In genomic region chr14:63770187-63770807, GRCh38 we compare ENCODE assay signal across 9 cellular contexts. TPM values are rescaled to one million over a fixed set of nuclear protein-coding genes. Genes with fewer than 3 reads are reported as not detected.
DNase-seq lines count a peak whose midpoint lies in the region; ATAC-seq lines count a peak whose summit lies in the region.
"Had no signal": no experiment of that assay in that cellular context is flagged by ENCODE, and none has a peak within 500 bp of the region (broad histone marks: within the 10 kb centered on the region; RNA-seq: fewer than 3 reads in every experiment).

No MANE protein-coding gene starts in this region.

- H3K9me3 Mint-ChIP-seq in activated naive CD8-positive, alpha-beta T cell treated with anti-CD3 and anti-CD28 coated beads, Interleukin-2, amount 10 ng/mL, durations not matched to agents 7 days and 5 days, result no peaks in the 10 kb centered on the region

- 62% methylated on average over 3 of the region's 3 CpGs for WGBS in right cardiac atrium

- POLR2A ChIA-PET in activated naive CD8-positive, alpha-beta T cell treated with anti-CD3 and anti-CD28 coated beads, Interleukin-2, amount 10 ng/mL, durations not matched to agents 7 days and 5 days (lab: Charles Lee), result interaction anchor here (1.0 to 1.7 kb wide), 3 partner anchors 33 to 381 kb away, joined by 3 to 8 read pairs (median 4); partner anchors contain the start of gene WDR89

- no peaks in the 10 kb centered on the region for H3K4me1 ChIP-seq in right cardiac atrium (ENCODE audit: control insufficient read depth, insufficient read depth, low read length)
- H3K4me1 ChIP-seq: BLaER1 had no signal

- no peaks in the 10 kb centered on the region for H3K27me3 ChIP-seq in right cardiac atrium (ENCODE audit: control insufficient read depth, insufficient read depth)
- H3K27me3 ChIP-seq: BLaER1 had no signal

- H3K27ac Mint-ChIP-seq in activated naive CD8-positive, alpha-beta T cell treated with anti-CD3 and anti-CD28 coated beads, Interleukin-2, amount 10 ng/mL, durations not matched to agents 7 days and 5 days, result no peak overlapping the region

- ATAC-seq in HG02798 (IDR thresholded peaks at IDR 0.05; ENCODE audit: poor library complexity, unreplicated experiment) (peak; percentile 70), right cardiac atrium (peak; percentile 63 to 68)
- ATAC-seq in activated naive CD8-positive, alpha-beta T cell treated with anti-CD3 and anti-CD28 coated beads, Interleukin-2, amount 10 ng/mL, durations not matched to agents 7 days and 5 days (ENCODE audit: low read depth), result peak; percentile 89

- intact Hi-C loops in right cardiac atrium (cut with DNase I), result loop anchor here in 1 of 4 donors (5.0 kb wide), 1 partner anchor 383 kb away; no protein-coding TSS in a partner anchor

- peaks cover 6% of the 10 kb centered on the region for H3K4me1 Mint-ChIP-seq in activated naive CD8-positive, alpha-beta T cell treated with anti-CD3 and anti-CD28 coated beads, Interleukin-2, amount 10 ng/mL, durations not matched to agents 7 days and 5 days

- H3K27me3 Mint-ChIP-seq in activated naive CD8-positive, alpha-beta T cell treated with anti-CD3 and anti-CD28 coated beads, Interleukin-2, amount 10 ng/mL, durations not matched to agents 7 days and 5 days, result no peaks in the 10 kb centered on the region

- no peak overlapping the region for H3K4me3 Mint-ChIP-seq in activated naive CD8-positive, alpha-beta T cell treated with anti-CD3 and anti-CD28 coated beads, Interleukin-2, amount 10 ng/mL, durations not matched to agents 7 days and 5 days

- H3K36me3 Mint-ChIP-seq in activated naive CD8-positive, alpha-beta T cell treated with anti-CD3 and anti-CD28 coated beads, Interleukin-2, amount 10 ng/mL, durations not matched to agents 7 days and 5 days, result no peaks in the 10 kb centered on the region

- H3K9me3 ChIP-seq in right cardiac atrium (ENCODE audit: control insufficient read depth, low read length), result no peaks in the 10 kb centered on the region
- H3K9me3 ChIP-seq: BLaER1 had no signal

- DNase-seq in DMS53 (lab: John Stamatoyannopoulos, UW) (peak; percentile 61), DMS53 treated with DMSO at 0.1 percent for 48 hours (lab: John Stamatoyannopoulos, UW; ENCODE audit: unreplicated experiment) (no peak), RPMI8226 (peak; percentile 54), right cardiac atrium (no peak), UCSD-AML1 (lab: John Stamatoyannopoulos, UW; ENCODE audit: unreplicated experiment) (no peak)
- no peak for DNase-seq in activated naive CD8-positive, alpha-beta T cell treated with anti-CD3 and anti-CD28 coated beads, Interleukin-2, amount 10 ng/mL, durations not matched to agents 7 days and 5 days
- peak; percentile 41 for DNase-seq in stimulated activated CD4-positive, alpha-beta T cell treated with anti-CD3 and anti-CD28 coated beads, Interleukin-2, amount 100 ng/mL, for 4 hours (ENCODE audit: low read depth)

- H3K27ac ChIP-seq in right cardiac atrium (ENCODE audit: low read length), result no peak overlapping the region
- H3K27ac ChIP-seq: BLaER1 had no signal

- H3K4me3 ChIP-seq in right cardiac atrium (ENCODE audit: low read length), result no peak overlapping the region
- H3K4me3 ChIP-seq: BLaER1 had no signal

RNA-seq across cellular contexts. Expression of gene SGPP1, which starts 42.4 kb away (rescaled TPM):
- 10 to 100 TPM; 14.7 to 15.7 TPM for total RNA-seq in activated naive CD8-positive, alpha-beta T cell treated with anti-CD3 and anti-CD28 coated beads, Interleukin-2, amount 10 ng/mL, durations not matched to agents 7 days and 5 days
- 1 to 10 TPM; 7.5 to 9.1 (median 7.9) TPM for total RNA-seq in right cardiac atrium
- 5.4 TPM for polyA plus RNA-seq in right cardiac atrium

Comparison
In these comparisons a context has a peak if more than half of its experiments do, and no peak if none do; other contexts are left out.
1. DNase-seq: peak in DMS53 (single experiment), RPMI8226 (single experiment) and stimulated activated CD4-positive, alpha-beta T cell treated with anti-CD3 and anti-CD28 coated beads, Interleukin-2, amount 100 ng/mL, for 4 hours (single experiment); none in DMS53 treated with DMSO at 0.1 percent for 48 hours (single experiment), activated naive CD8-positive, alpha-beta T cell treated with anti-CD3 and anti-CD28 coated beads, Interleukin-2, amount 10 ng/mL, durations not matched to agents 7 days and 5 days (single experiment), right cardiac atrium (0 of 3) and UCSD-AML1 (single experiment).
2. Peak in every context shown above with its lines, with median percentiles within 50 percentile points of each other: ATAC-seq.